Comparison of ENCODE assay signal across 8 cellular contexts in genomic region chrX:153460826-153461225, GRCh38. TPM values are rescaled to one million over a fixed set of nuclear protein-coding genes. Genes with fewer than 3 reads are reported as not detected.
DNase-seq lines count a peak whose midpoint lies in the region; ATAC-seq and TF ChIP-seq lines count a peak whose summit lies in the region.

No MANE protein-coding gene starts in this region.

- H3K4me1 ChIP-seq in gastroesophageal sphincter, result peaks cover 0 to 17% (median 0%) of the 10 kb centered on the region in 3 donors

- POLR2A ChIA-PET in GM10248 (lab: Yijun Ruan, JAX), result no interaction called here

- peak; percentile 42 for ATAC-seq in gastroesophageal sphincter
- no peak for ATAC-seq in HG02840 (IDR thresholded peaks at IDR 0.05; ENCODE audit: low FRiP score, unreplicated experiment)

- H3K27ac ChIP-seq in gastroesophageal sphincter, result no peak overlapping the region

- peak; percentile 82 for DNase-seq in 8988T
- DNase-seq in GM10248 (ENCODE audit: extremely low spot score), result peak; percentile 61
- DNase-seq in NCI-H2227 (lab: John Stamatoyannopoulos, UW; ENCODE audit: unreplicated experiment), result peak; percentile 70
- peak; percentile 23 for DNase-seq in activated T-cell treated with anti-CD3 and anti-CD28 coated beads for 24 hours (ENCODE audit: low read depth)
- DNase-seq in retina, result peak; percentile 36
- DNase-seq in NK-92 (lab: John Stamatoyannopoulos, UW; ENCODE audit: unreplicated experiment), result no peak

- no peaks in the 10 kb centered on the region for H3K9me3 ChIP-seq in gastroesophageal sphincter

- no peak for TF ChIP-seq EP300 in gastroesophageal sphincter (IDR thresholded peaks at IDR 0.05)

- WGBS in gastroesophageal sphincter (ENCODE audit: low coverage in 1 of 2), 2 donors, result 33 to 86% methylated on average over 1 to 2 of the region's 7 CpGs

- no peaks in the 10 kb centered on the region for H3K27me3 ChIP-seq in gastroesophageal sphincter

- no peak for TF ChIP-seq POLR2A in gastroesophageal sphincter (IDR thresholded peaks at IDR 0.05)

- peaks cover 0 to 41% of the 10 kb centered on the region in 2 donors for H3K36me3 ChIP-seq in gastroesophageal sphincter

- TF ChIP-seq CTCF in GM10248 (IDR thresholded peaks at IDR 0.05; ENCODE audit: control extremely low read depth, extremely low read depth, low read depth, missing control alignments) (peak; percentile 70), gastroesophageal sphincter (IDR thresholded peaks at IDR 0.05) (peak in 3 of 4 experiments; percentile 19 to 59 (median 43))

- H3K4me3 ChIP-seq in gastroesophageal sphincter, result no peak overlapping the region

- CTCF ChIA-PET in GM10248 (lab: Yijun Ruan, JAX), result interaction anchor here (0.6 to 1.8 kb wide), 7 partner anchors 9 to 519 kb away, joined by 3 to 7 read pairs (median 4); partner anchors contain the start of gene HAUS7

RNA-seq across cellular contexts. Expression of gene HAUS7, which starts 9.6 kb away (rescaled TPM):
- 10 to 100 TPM; 20.2 to 34.0 (median 28.3) TPM for total RNA-seq in gastroesophageal sphincter

RNA-seq across cellular contexts. Expression of gene TREX2, which starts 15.0 kb away (rescaled TPM):
- total RNA-seq in gastroesophageal sphincter, result 1 to 10 TPM in 2 of 4 donors, under 1 TPM in 2; 0.42 to 1.6 (median 0.87) TPM

RNA-seq across cellular contexts. Expression of gene BGN, which starts 34.0 kb away (rescaled TPM):
- 10 to 100 TPM; 10.4 to 49.4 (median 16.5) TPM for total RNA-seq in gastroesophageal sphincter

RNA-seq across cellular contexts. Expression of gene ZFP92, which starts 49.6 kb away (rescaled TPM):
- 1 to 10 TPM; 1.5 to 3.8 (median 2.0) TPM for total RNA-seq in gastroesophageal sphincter

RNA-seq across cellular contexts. Expression of gene ATP2B3, which starts 56.6 kb away (rescaled TPM):
- under 1 TPM in 3 of 4 donors, not detected in 1; 0.13 to 0.37 (median 0.31) TPM for total RNA-seq in gastroesophageal sphincter
